ENCODE assay signal across 17 cellular contexts in the genomic region with DNA sequence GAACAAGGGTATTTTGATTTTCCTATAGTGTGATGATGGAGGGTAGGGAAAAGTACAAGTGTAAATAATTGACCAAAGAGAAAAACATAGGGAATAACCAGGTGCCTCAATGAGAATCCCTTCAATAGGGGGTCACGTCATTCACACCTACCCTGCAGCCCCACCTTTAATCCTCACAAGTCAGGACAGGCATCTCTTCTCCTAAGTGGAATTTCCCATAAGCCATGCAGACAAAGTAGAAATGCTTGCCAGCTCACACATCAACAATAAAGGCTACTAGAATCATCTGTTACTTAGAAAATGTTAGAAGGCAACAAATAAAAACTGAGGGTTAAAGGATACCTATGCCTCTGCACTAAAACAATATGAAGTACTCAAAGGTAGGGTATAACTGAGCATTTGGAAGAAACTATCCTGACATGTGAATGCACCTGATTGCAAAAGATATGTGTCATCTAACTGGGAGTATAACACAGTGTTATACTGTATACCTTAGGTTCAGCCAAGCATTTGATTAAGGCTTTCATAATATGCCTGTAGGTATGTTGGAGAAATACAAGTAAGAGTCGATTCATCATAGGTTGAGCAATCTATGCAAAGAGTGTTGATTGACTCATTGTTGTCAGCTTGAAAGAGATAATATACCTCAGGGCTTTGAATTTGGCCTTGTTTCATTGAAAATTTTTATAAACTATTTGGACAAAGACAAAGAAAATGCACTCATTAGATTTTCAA. TPM values are rescaled to one million over a fixed set of nuclear protein-coding genes. Genes with fewer than 3 reads are reported as not detected.
DNase-seq lines count a peak whose midpoint lies in the region; ATAC-seq, FAIRE-seq and TF ChIP-seq lines count a peak whose summit lies in the region.
"Had no signal": no experiment of that assay in that cellular context is flagged by ENCODE, and none has a peak within 500 bp of the region (broad histone marks: within the 10 kb centered on the region; RNA-seq: fewer than 3 reads in every experiment).

No MANE protein-coding gene starts in this region.

- H3K36me3 Mint-ChIP-seq in activated T-helper 17 cell treated with anti-CD3 and anti-CD28 coated beads, Interleukin-2, amount 50 U/mL, for 72 hours (ENCODE audit: low read depth) = no peaks in the 10 kb centered on the region
- H3K36me3 Mint-ChIP-seq: CD8-positive, alpha-beta T cell had no signal

- no peak overlapping the region for H3K4me3 Mint-ChIP-seq in activated T-helper 17 cell treated with anti-CD3 and anti-CD28 coated beads, Interleukin-2, amount 50 U/mL, for 72 hours
- H3K4me3 Mint-ChIP-seq: CD8-positive, alpha-beta T cell had no signal

- DNase-seq in Karpas-422 = no peak
- peak; percentile 6 for DNase-seq in fibroblast of gingiva (ENCODE audit: low read depth)
- peak in 1 of 2 donors; percentile 71 for DNase-seq in trophoblast cell
- no peak for DNase-seq in pancreas
- no peak for DNase-seq in urothelium cell line (ENCODE audit: low spot score)
- no peak for DNase-seq in thyroid gland
- DNase-seq: BE2C; CD8-positive, alpha-beta T cell; DND-41; GF-D8; MV-4-11; NCI-H1436 treated with DMSO at 0.1 percent for 48 hours; NCI-H446 had no signal

- ATAC-seq in activated T-helper 17 cell treated with anti-CD3 and anti-CD28 coated beads, Interleukin-2, amount 50 U/mL, for 72 hours (replicated peaks) = peak; percentile 53
- ATAC-seq in pancreas (no peak), HG03469 (IDR thresholded peaks at IDR 0.05; ENCODE audit: unreplicated experiment) (no peak)
- ATAC-seq: CD8-positive, alpha-beta T cell; Right ventricle myocardium inferior had no signal

- H3K9me3 Mint-ChIP-seq in activated T-helper 17 cell treated with anti-CD3 and anti-CD28 coated beads, Interleukin-2, amount 50 U/mL, for 72 hours = no peaks in the 10 kb centered on the region
- H3K9me3 Mint-ChIP-seq: CD8-positive, alpha-beta T cell had no signal

- no peak overlapping the region for H2BK120ac ChIP-seq in trophoblast cell (ENCODE audit: insufficient read depth, low read length, poor library complexity)

- H3K18ac ChIP-seq in trophoblast cell (ENCODE audit: low read length) = no peak overlapping the region

- H4K8ac ChIP-seq in trophoblast cell (ENCODE audit: low read depth, low read length) = no peak overlapping the region

- H2AK5ac ChIP-seq in trophoblast cell (ENCODE audit: low read length) = no peak overlapping the region

- TF ChIP-seq POLR2A in thyroid gland (IDR thresholded peaks at IDR 0.05) = no peak

- H3K4me1 Mint-ChIP-seq in activated T-helper 17 cell treated with anti-CD3 and anti-CD28 coated beads, Interleukin-2, amount 50 U/mL, for 72 hours = peaks cover 9% of the 10 kb centered on the region

- TF ChIP-seq CTCF in pancreas (IDR thresholded peaks at IDR 0.05) = no peak
- TF ChIP-seq CTCF in thyroid gland (IDR thresholded peaks at IDR 0.05) = no peak

- FAIRE-seq in pancreas (lab: Jason Lieb, UNC) (no peak), urothelium cell line (lab: Jason Lieb, UNC) (no peak)

- H3K14ac ChIP-seq in trophoblast cell (ENCODE audit: low read length) = no peak overlapping the region

- no peak overlapping the region for H4K12ac ChIP-seq in trophoblast cell (ENCODE audit: low read depth, low read length)

- no peaks in the 10 kb centered on the region for H3K9me3 ChIP-seq in Karpas-422 (ENCODE audit: low read length)
- H3K9me3 ChIP-seq in trophoblast cell (ENCODE audit: insufficient read depth, low read depth, low read length) = no peaks in the 10 kb centered on the region
- H3K9me3 ChIP-seq in pancreas = no peaks in the 10 kb centered on the region
- H3K9me3 ChIP-seq in thyroid gland = no peaks in the 10 kb centered on the region
- H3K9me3 ChIP-seq: BE2C had no signal

- WGBS in trophoblast cell (ENCODE audit: extremely low coverage, insufficient coverage, insufficient read length) = no CpG with 5 or more reads among the region's 2 CpGs
- 87 to 88% methylated on average over 2 of the region's 2 CpGs for WGBS in pancreas, 2 donors
- WGBS in thyroid gland, 2 donors = 94 to 95% methylated on average over 2 of the region's 2 CpGs

- H3K27me3 Mint-ChIP-seq in activated T-helper 17 cell treated with anti-CD3 and anti-CD28 coated beads, Interleukin-2, amount 50 U/mL, for 72 hours = no peaks in the 10 kb centered on the region

- H3K23ac ChIP-seq in trophoblast cell (ENCODE audit: low read length) = no peak overlapping the region

- H3K27me3 ChIP-seq in Karpas-422 (ENCODE audit: low read length) (no peaks in the 10 kb centered on the region), trophoblast cell (ENCODE audit: insufficient read depth, low read length) (no peaks in the 10 kb centered on the region), pancreas (no peaks in the 10 kb centered on the region), thyroid gland (no peaks in the 10 kb centered on the region)
- H3K27me3 ChIP-seq: BE2C had no signal

- H2AFZ ChIP-seq in Karpas-422 (ENCODE audit: low read length) (peak overlapping the region; percentile 37; the same call in 1 of the 2 replicates), trophoblast cell (ENCODE audit: insufficient read depth, low read length, poor library complexity) (no peak overlapping the region)

- H3K4me1 ChIP-seq in Karpas-422 (ENCODE audit: low read length) = peaks cover 94% of the 10 kb centered on the region
- H3K4me1 ChIP-seq in trophoblast cell (ENCODE audit: control insufficient read depth in 1 of 2, insufficient read depth in 2 of 2, low read length in 2 of 2) = no peaks in the 10 kb centered on the region
- H3K4me1 ChIP-seq in pancreas = peaks cover 0 to 7% (median 3%) of the 10 kb centered on the region in 3 donors
- peaks cover 15% of the 10 kb centered on the region in 2 donors for H3K4me1 ChIP-seq in thyroid gland

- H3K36me3 ChIP-seq in Karpas-422 (ENCODE audit: insufficient read depth, low read length) (no peaks in the 10 kb centered on the region), trophoblast cell (ENCODE audit: control insufficient read depth in 1 of 2, insufficient read depth in 2 of 2, low read length in 2 of 2) (no peaks in the 10 kb centered on the region), pancreas (no peaks in the 10 kb centered on the region), thyroid gland (no peaks in the 10 kb centered on the region)
- H3K36me3 ChIP-seq: BE2C had no signal

- peaks cover 3% of the 10 kb centered on the region; the same call in 1 of the 2 replicates for H3K79me2 ChIP-seq in Karpas-422 (ENCODE audit: low read length)
- H3K79me2 ChIP-seq in trophoblast cell (ENCODE audit: control insufficient read depth, insufficient read depth, low read length, poor library complexity) = no peaks in the 10 kb centered on the region

- H3K27ac Mint-ChIP-seq in activated T-helper 17 cell treated with anti-CD3 and anti-CD28 coated beads, Interleukin-2, amount 50 U/mL, for 72 hours = no peak overlapping the region
- H3K27ac Mint-ChIP-seq: CD8-positive, alpha-beta T cell had no signal

- no peak overlapping the region for H2BK12ac ChIP-seq in trophoblast cell (ENCODE audit: low read length)

- peak overlapping the region; percentile 98 for H3K27ac ChIP-seq in Karpas-422 (ENCODE audit: low read length)
- H3K27ac ChIP-seq in trophoblast cell (ENCODE audit: low read depth, low read length) = no peak overlapping the region
- no peak overlapping the region for H3K27ac ChIP-seq in pancreas
- H3K27ac ChIP-seq in thyroid gland = no peak overlapping the region
- H3K27ac ChIP-seq: SK-N-MC had no signal

- no peak overlapping the region for H2BK5ac ChIP-seq in trophoblast cell (ENCODE audit: low read depth, low read length, poor library complexity)

- H4K91ac ChIP-seq in trophoblast cell (ENCODE audit: low read depth, low read length) = no peak overlapping the region

- no peaks in the 10 kb centered on the region for H3K9me2 ChIP-seq in Karpas-422 (replicated peaks; ENCODE audit: insufficient read depth, low read length)

- H3K9ac ChIP-seq in Karpas-422 (ENCODE audit: low read length) = no peak overlapping the region
- H3K9ac ChIP-seq in trophoblast cell (ENCODE audit: low read length) = no peak overlapping the region

- intact Hi-C loops in pancreas (cut with DNase I) = no loop called here
- intact Hi-C loops in thyroid gland (cut with DNase I) = no loop called here

- H3K79me1 ChIP-seq in trophoblast cell (ENCODE audit: low read length) = no peaks in the 10 kb centered on the region

- no peak overlapping the region for H3K4ac ChIP-seq in trophoblast cell (ENCODE audit: low read depth, low read length)

- H3K4me3 ChIP-seq in Karpas-422 (ENCODE audit: low read length) = no peak overlapping the region
- H3K4me3 ChIP-seq in trophoblast cell (ENCODE audit: low read depth, low read length) = no peak overlapping the region
- no peak overlapping the region for H3K4me3 ChIP-seq in pancreas
- H3K4me3 ChIP-seq in thyroid gland (replicated peaks in 1 of 3) = no peak overlapping the region
- H3K4me3 ChIP-seq: SK-N-MC had no signal

- no peaks in the 10 kb centered on the region for H4K20me1 ChIP-seq in Karpas-422 (ENCODE audit: insufficient read depth, low read depth, low read length)

- H3K4me2 ChIP-seq in Karpas-422 (ENCODE audit: low read depth, low read length, poor library complexity, severe bottlenecking) = no peak overlapping the region
- H3K4me2 ChIP-seq in trophoblast cell (ENCODE audit: low read length) = peak overlapping the region; percentile 36

RNA-seq across cellular contexts. Expression of gene ATP1A1, which starts 32.4 kb away (rescaled TPM):
- 931 and 967 TPM in 2 replicates for total RNA-seq in Karpas-422 (2014; rRNA removed; shearing (Covaris generic); ENCODE audit: low replicate concordance)
- total RNA-seq in activated T-helper 17 cell treated with anti-CD3 and anti-CD28 coated beads, Interleukin-2, amount 50 U/mL, for 72 hours = 100 to 1,000 TPM; 206 to 244 TPM
- 247 and 256 TPM in 2 replicates for polyA plus RNA-seq in trophoblast cell (2013)
- total RNA-seq in pancreas (100 to 1,000 TPM; 338 to 735 (median 584) TPM), thyroid gland (1,000 to 10,000 TPM in 3 of 4 donors, 100 to 1,000 TPM in 1; 770 to 1,450 (median 1,316) TPM)
- 100 to 1,000 TPM; 226 to 459 TPM for polyA plus RNA-seq in pancreas
